In the genomic region with DNA sequence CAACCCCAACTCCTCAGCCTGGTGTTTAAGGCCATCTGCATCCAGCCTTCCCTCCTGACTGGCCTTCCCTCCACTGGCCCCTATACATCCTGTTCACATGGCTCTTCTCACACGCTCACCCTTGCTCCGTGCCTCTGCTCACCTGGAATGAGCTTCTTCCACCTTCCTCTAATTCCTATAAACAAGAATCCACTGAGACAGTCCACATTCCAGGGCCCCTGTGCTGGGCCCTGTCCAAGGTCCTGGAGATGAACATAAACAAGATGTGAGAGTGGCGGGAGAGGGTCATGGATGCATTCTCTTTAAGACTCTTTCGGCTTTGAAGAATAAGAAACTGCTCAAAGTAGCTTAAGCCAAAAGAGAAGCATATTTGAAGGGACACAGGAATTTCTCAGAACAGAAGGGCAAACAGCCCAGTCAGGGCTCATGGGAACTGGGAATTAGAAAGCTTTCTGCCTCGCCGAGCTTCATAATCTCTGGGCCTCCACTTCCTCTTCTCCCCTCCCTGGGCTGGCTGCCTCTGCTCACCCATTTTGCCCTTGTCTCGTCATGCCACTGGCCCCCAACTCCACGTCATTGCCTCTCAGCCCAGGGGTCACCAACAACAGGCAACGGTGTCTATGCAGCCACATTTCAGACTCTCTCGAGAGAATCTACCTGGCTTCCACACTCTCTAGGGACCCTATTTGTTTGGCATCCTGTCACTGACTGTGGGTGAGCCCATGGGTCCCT, we compare ENCODE assay signal across 10 cellular contexts. TPM values are rescaled to one million over a fixed set of nuclear protein-coding genes. Genes with fewer than 3 reads are reported as not detected.
DNase-seq lines count a peak whose midpoint lies in the region; ATAC-seq, FAIRE-seq and TF ChIP-seq lines count a peak whose summit lies in the region.
"Had no signal": no experiment of that assay in that cellular context is flagged by ENCODE, and none has a peak within 500 bp of the region (broad histone marks: within the 10 kb centered on the region; RNA-seq: fewer than 3 reads in every experiment).

No MANE protein-coding gene starts in this region.

- peaks cover 9 to 38% (median 25%) of the 10 kb centered on the region in 5 donors for H3K27me3 Mint-ChIP-seq in naive thymus-derived CD4-positive, alpha-beta T cell

- no TSS peak for BruUV-seq in endothelial cell of umbilical vein (replicated peaks; lab: Mats Ljungman, UMichigan)

- H3K4me2 ChIP-seq in endothelial cell of umbilical vein (ENCODE audit: insufficient read depth, low read length) (no peak overlapping the region), neuronal stem cell (ENCODE audit: insufficient read depth, low read length, poor library complexity, severe bottlenecking) (no peak overlapping the region)

- TF ChIP-seq CTCF in endothelial cell of umbilical vein (IDR thresholded peaks at IDR 0.05; ENCODE audit: extremely low read depth in 1 of 2, insufficient read depth in 1 of 2, low read depth in 1 of 2, low read length in 2 of 2) = no peak

- no peak overlapping the region for H2BK5ac ChIP-seq in neuronal stem cell (ENCODE audit: low read length)

- no peak for FAIRE-seq in endothelial cell of umbilical vein (lab: Jason Lieb, UNC)

- intact Hi-C loops in endothelial cell of umbilical vein (cut with micrococcal nuclease) = no loop called here
- intact Hi-C loops in naive thymus-derived CD4-positive, alpha-beta T cell (cut with micrococcal nuclease) = no loop called here

- POLR2A ChIA-PET in endothelial cell of umbilical vein (lab: Charles Lee) = no interaction called here
- POLR2A ChIA-PET in naive thymus-derived CD4-positive, alpha-beta T cell (lab: Charles Lee) = no interaction called here

- H2AFZ ChIP-seq in endothelial cell of umbilical vein (ENCODE audit: low read depth, low read length) (no peak overlapping the region), neuronal stem cell (ENCODE audit: low read length) (no peak overlapping the region)

- no peak overlapping the region for H3K4me3 ChIP-seq in H7 (ENCODE audit: insufficient read depth, low read depth, low read length)
- no peak overlapping the region for H3K4me3 ChIP-seq in endothelial cell of umbilical vein (replicated peaks in 1 of 3; ENCODE audit: insufficient read depth in 1 of 3, low read depth in 1 of 3, low read length in 3 of 3)
- no peak overlapping the region for H3K4me3 ChIP-seq in neuronal stem cell (ENCODE audit: low read length in 2 of 2)
- H3K4me3 ChIP-seq in naive thymus-derived CD4-positive, alpha-beta T cell (ENCODE audit: low read length) = no peak overlapping the region
- H3K4me3 ChIP-seq: ovary had no signal

- no peak overlapping the region for H4K91ac ChIP-seq in neuronal stem cell (ENCODE audit: low read depth, low read length, poor library complexity)

- no CpG with 5 or more reads among the region's 10 CpGs for WGBS in neuronal stem cell (ENCODE audit: extremely low coverage in 2 of 2, insufficient read length in 2 of 2, insufficient replicate concordance in 1 of 2), 2 donors

- H3K9ac ChIP-seq in endothelial cell of umbilical vein (replicated peaks; ENCODE audit: extremely low read depth, insufficient read depth, low read length) = no peak overlapping the region
- H3K9ac ChIP-seq in neuronal stem cell (ENCODE audit: low read depth, low read length, poor library complexity) = no peak overlapping the region

- CTCF ChIA-PET in endothelial cell of umbilical vein (lab: Charles Lee) = interaction anchor here (1.0 kb wide), 1 partner anchor 218 kb away, joined by 3 read pairs; no protein-coding TSS in a partner anchor
- CTCF ChIA-PET in naive thymus-derived CD4-positive, alpha-beta T cell (lab: Charles Lee) = no interaction called here

- no peak overlapping the region for H2BK12ac ChIP-seq in neuronal stem cell (ENCODE audit: low read length)

- H3K79me1 ChIP-seq in neuronal stem cell (ENCODE audit: low read depth, low read length) = no peaks in the 10 kb centered on the region

- H3K4me3 Mint-ChIP-seq in naive thymus-derived CD4-positive, alpha-beta T cell = no peak overlapping the region

- H3K36me3 Mint-ChIP-seq in naive thymus-derived CD4-positive, alpha-beta T cell = peaks cover 0 to 4% (median 0%) of the 10 kb centered on the region in 5 donors

- H3K9me3 ChIP-seq in endothelial cell of umbilical vein (replicated peaks; ENCODE audit: control insufficient read depth, insufficient read depth, low read length) (no peaks in the 10 kb centered on the region), neuronal stem cell (replicated peaks in 1 of 2; ENCODE audit: control insufficient read depth in 2 of 2, insufficient read depth in 1 of 2, low read depth in 1 of 2, low read length in 2 of 2) (no peaks in the 10 kb centered on the region)
- H3K9me3 ChIP-seq in naive thymus-derived CD4-positive, alpha-beta T cell (ENCODE audit: control insufficient read depth in 2 of 3, low read length in 3 of 3) = no peaks in the 10 kb centered on the region
- H3K9me3 ChIP-seq: ovary had no signal

- no peaks in the 10 kb centered on the region for H3K9me1 ChIP-seq in endothelial cell of umbilical vein (replicated peaks; ENCODE audit: control insufficient read depth, extremely low read depth, insufficient read depth, low read length)

- H3K4ac ChIP-seq in neuronal stem cell (ENCODE audit: low read length) = no peak overlapping the region

- no peaks in the 10 kb centered on the region for H3K79me2 ChIP-seq in endothelial cell of umbilical vein (ENCODE audit: control insufficient read depth, insufficient read depth, low read length)

- H3K27me3 ChIP-seq in H7 (ENCODE audit: control insufficient read depth, insufficient read depth, low read length) (no peaks in the 10 kb centered on the region), endothelial cell of umbilical vein (ENCODE audit: control insufficient read depth in 2 of 2, insufficient read depth in 2 of 2, low read length in 2 of 2) (no peaks in the 10 kb centered on the region), neuronal stem cell (ENCODE audit: control insufficient read depth in 3 of 3, insufficient read depth in 3 of 3, low read depth in 1 of 3, low read length in 3 of 3) (no peaks in the 10 kb centered on the region)
- no peaks in the 10 kb centered on the region for H3K27me3 ChIP-seq in naive thymus-derived CD4-positive, alpha-beta T cell (ENCODE audit: control insufficient read depth in 2 of 2, insufficient read depth in 2 of 2, low read length in 2 of 2)
- H3K27me3 ChIP-seq: ovary had no signal

- H3K4me1 Mint-ChIP-seq in naive thymus-derived CD4-positive, alpha-beta T cell = peaks cover 0 to 3% (median 0%) of the 10 kb centered on the region in 7 donors

- no peak for ATAC-seq in naive thymus-derived CD4-positive, alpha-beta T cell
- ATAC-seq in GM21447 (IDR thresholded peaks at IDR 0.05; ENCODE audit: unreplicated experiment) = no peak
- no peak for ATAC-seq in HG02588 (IDR thresholded peaks at IDR 0.05; ENCODE audit: unreplicated experiment)

- H4K20me1 ChIP-seq in endothelial cell of umbilical vein (replicated peaks; ENCODE audit: control insufficient read depth, extremely low read depth, insufficient read depth, low read length) = no peaks in the 10 kb centered on the region

- H3K18ac ChIP-seq in neuronal stem cell (ENCODE audit: low read length) = no peak overlapping the region

- no peak overlapping the region for H4K8ac ChIP-seq in neuronal stem cell (ENCODE audit: low read depth, low read length)

- no peak overlapping the region for H2BK15ac ChIP-seq in neuronal stem cell (ENCODE audit: low read length)

- H3K36me3 ChIP-seq in H7 (replicated peaks; ENCODE audit: control insufficient read depth, insufficient read depth, low read length) = no peaks in the 10 kb centered on the region
- no peaks in the 10 kb centered on the region for H3K36me3 ChIP-seq in endothelial cell of umbilical vein (ENCODE audit: control insufficient read depth in 2 of 2, extremely low read depth in 1 of 2, insufficient read depth in 2 of 2, low read length in 2 of 2)
- H3K36me3 ChIP-seq in neuronal stem cell (replicated peaks in 1 of 2; ENCODE audit: control insufficient read depth in 2 of 2, insufficient read depth in 2 of 2, low read length in 2 of 2) = no peaks in the 10 kb centered on the region
- no peaks in the 10 kb centered on the region for H3K36me3 ChIP-seq in naive thymus-derived CD4-positive, alpha-beta T cell (ENCODE audit: control insufficient read depth in 2 of 3, insufficient read depth in 3 of 3, low read length in 3 of 3)
- H3K36me3 ChIP-seq: ovary had no signal

- H3K23ac ChIP-seq in neuronal stem cell (ENCODE audit: low read depth, low read length, poor library complexity) = peak overlapping the region; percentile 0

- H2BK120ac ChIP-seq in neuronal stem cell (ENCODE audit: low read depth, low read length) = no peak overlapping the region

- H3K4me1 ChIP-seq in endothelial cell of umbilical vein (ENCODE audit: control insufficient read depth, extremely low read depth, insufficient read depth, low read length) = no peaks in the 10 kb centered on the region
- peaks cover 0 to 2% of the 10 kb centered on the region in 2 donors for H3K4me1 ChIP-seq in neuronal stem cell (ENCODE audit: control insufficient read depth in 2 of 2, insufficient read depth in 1 of 2, low read depth in 1 of 2, low read length in 2 of 2)
- no peaks in the 10 kb centered on the region for H3K4me1 ChIP-seq in naive thymus-derived CD4-positive, alpha-beta T cell (ENCODE audit: control insufficient read depth in 2 of 2, insufficient read depth in 2 of 2, low read length in 2 of 2)

- H2AK5ac ChIP-seq in neuronal stem cell (ENCODE audit: low read depth, low read length) = no peak overlapping the region

- peak; percentile 71 for DNase-seq in H7
- DNase-seq in endothelial cell of umbilical vein (ENCODE audit: low read depth, low spot score) = peak; percentile 32
- peak; percentile 67 for DNase-seq in neuronal stem cell (ENCODE audit: low spot score)
- no peak for DNase-seq in naive thymus-derived CD4-positive, alpha-beta T cell
- DNase-seq: cerebellar nuclear complex, NCI-H2107, ovary had no signal

- no peak overlapping the region for H3K14ac ChIP-seq in neuronal stem cell (ENCODE audit: low read length)

- no peak overlapping the region for H3K27ac ChIP-seq in endothelial cell of umbilical vein (ENCODE audit: insufficient read depth, low read depth, low read length)
- H3K27ac ChIP-seq in neuronal stem cell (replicated peaks; ENCODE audit: low read length) = no peak overlapping the region
- no peak overlapping the region for H3K27ac ChIP-seq in naive thymus-derived CD4-positive, alpha-beta T cell (ENCODE audit: low read depth, low read length)
- H3K27ac ChIP-seq: ovary had no signal

- no peak overlapping the region for H3K27ac Mint-ChIP-seq in naive thymus-derived CD4-positive, alpha-beta T cell

- TF ChIP-seq POLR2A in endothelial cell of umbilical vein (IDR thresholded peaks at IDR 0.05; ENCODE audit: low read depth, low read length) = no peak

- peaks cover 0 to 3% (median 0%) of the 10 kb centered on the region in 11 donors for H3K9me3 Mint-ChIP-seq in naive thymus-derived CD4-positive, alpha-beta T cell

- dilution Hi-C loops in endothelial cell of umbilical vein (cut with MboI; ENCODE audit: extremely low pct_ligation_motif_present, low sequenced_read_pairs) = no loop called here

RNA-seq across cellular contexts. Expression of a gene that starts 13.5 kb away (rescaled TPM):
- not detected in 2 replicates for total RNA-seq in H7 (2014; rRNA removed; shearing (Covaris generic))
- polyA plus RNA-seq in PFSK-1 (2012; ENCODE audit: insufficient read length, low read depth) = not detected
- total RNA-seq in endothelial cell of umbilical vein = not detected in 2 replicates
- polyA plus RNA-seq in endothelial cell of umbilical vein = not detected in 2 replicates
- not detected in 2 replicates for polyA plus RNA-seq in endothelial cell of umbilical vein (2011; cell fraction: cytosol; rRNA removed)
- polyA plus RNA-seq in endothelial cell of umbilical vein (2011; cell fraction: nucleus; rRNA removed) = not detected in 2 replicates
- not detected in 2 replicates for polyA plus RNA-seq in endothelial cell of umbilical vein (2012)
- not detected in 2 replicates for polyA minus RNA-seq in endothelial cell of umbilical vein
- not detected for polyA minus RNA-seq in endothelial cell of umbilical vein (2011; cell fraction: cytosol; rRNA and poly(A)+ RNA removed)
- not detected in 2 replicates for polyA minus RNA-seq in endothelial cell of umbilical vein (2011; cell fraction: nucleus; rRNA and poly(A)+ RNA removed)
- not detected for polyA plus RNA-seq in neuronal stem cell (2013, experiment 1 of 2)
- polyA plus RNA-seq in neuronal stem cell (2013, experiment 2 of 2) = not detected
- total RNA-seq in naive thymus-derived CD4-positive, alpha-beta T cell = not detected
- not detected for polyA plus RNA-seq in naive thymus-derived CD4-positive, alpha-beta T cell
- total RNA-seq: ovary had no signal
- polyA plus RNA-seq: ovary had no signal

RNA-seq across cellular contexts. Expression of a gene that starts 36.2 kb away (rescaled TPM):
- 0.85 and 3.1 TPM in 2 replicates for total RNA-seq in H7 (2014; rRNA removed; shearing (Covaris generic))
- 20.3 TPM for polyA plus RNA-seq in PFSK-1 (2012; ENCODE audit: insufficient read length, low read depth)
- total RNA-seq in endothelial cell of umbilical vein = 0.16 and 0.51 TPM in 2 replicates
- polyA plus RNA-seq in endothelial cell of umbilical vein = 0.04 and 0.05 TPM in 2 replicates
- polyA plus RNA-seq in endothelial cell of umbilical vein (2011; cell fraction: cytosol; rRNA removed) = 0.08 and 0.27 TPM in 2 replicates
- polyA plus RNA-seq in endothelial cell of umbilical vein (2011; cell fraction: nucleus; rRNA removed) = 0.13 and 0.28 TPM in 2 replicates
- polyA plus RNA-seq in endothelial cell of umbilical vein (2012) = 0.36 and 0.95 TPM in 2 replicates
- 0.17 and 0.24 TPM in 2 replicates for polyA minus RNA-seq in endothelial cell of umbilical vein
- 1.3 TPM for polyA minus RNA-seq in endothelial cell of umbilical vein (2011; cell fraction: cytosol; rRNA and poly(A)+ RNA removed)
- 0.19 TPM in 1 of 2 replicates, not detected in the other for polyA minus RNA-seq in endothelial cell of umbilical vein (2011; cell fraction: nucleus; rRNA and poly(A)+ RNA removed)
- 2.6 TPM for polyA plus RNA-seq in neuronal stem cell (2013, experiment 1 of 2)
- 2.8 TPM for polyA plus RNA-seq in neuronal stem cell (2013, experiment 2 of 2)
- total RNA-seq in naive thymus-derived CD4-positive, alpha-beta T cell = 1 to 10 TPM in 3 of 5 experiments, under 1 TPM in 2; 0.27 to 1.3 (median 1.1) TPM
- polyA plus RNA-seq in naive thymus-derived CD4-positive, alpha-beta T cell = under 1 TPM; 0.12 to 0.80 TPM

Comparison
In these comparisons a context has a peak if more than half of its experiments do, and no peak if none do; other contexts are left out.
1. DNase-seq: peak in H7 (single experiment), endothelial cell of umbilical vein (single experiment) and neuronal stem cell (single experiment); none in naive thymus-derived CD4-positive, alpha-beta T cell (0 of 9).